ENCODE assay signal across 1 cellular context in the genomic region with DNA sequence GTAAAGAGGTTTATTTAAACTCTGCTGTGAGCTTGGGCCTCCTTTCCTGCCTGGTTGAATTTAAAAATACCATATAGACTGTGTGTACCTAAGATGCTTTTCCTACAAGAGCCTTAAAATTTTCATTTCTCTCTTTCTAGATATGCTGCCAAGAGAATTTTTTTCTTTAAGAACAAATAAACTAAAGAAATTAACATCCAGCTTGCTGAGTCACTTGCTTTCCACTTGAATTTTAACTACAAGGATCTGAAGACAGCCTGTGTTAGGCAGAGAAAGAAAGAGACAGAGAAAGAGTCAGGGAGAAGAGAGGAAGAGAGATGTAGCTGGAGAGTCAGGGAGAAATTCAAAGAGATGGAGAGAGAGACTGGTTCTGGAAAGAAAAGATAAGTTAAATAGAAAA.
TF ChIP-seq lines count a peak whose summit lies in the region.

No MANE protein-coding gene starts in this region.

TF ChIP-seq in A549, 52 proteins besides CTCF, POLR2A, EP300 and RAD21 (continued from another document):
- TF ChIP-seq CHD2 (IDR thresholded peaks at IDR 0.05; ENCODE audit: low read length, partially characterized antibody) (no peak), HOXB5 (CRISPR knock-in tag; IDR thresholded peaks at IDR 0.05) (no peak), SREBF2 (IDR thresholded peaks at IDR 0.05) (no peak), MAX (IDR thresholded peaks at IDR 0.05) (no peak), HEYL (CRISPR knock-in tag; IDR thresholded peaks at IDR 0.05) (no peak), GATA3 (IDR thresholded peaks at IDR 0.05; ENCODE audit: borderline replicate concordance) (no peak), POLR2AphosphoS2 (conservative IDR thresholded peaks at IDR 0.05; ENCODE audit: low read length) (no peak), CBX8 (IDR thresholded peaks at IDR 0.05) (no peak)
- TF ChIP-seq, protein P1, sequence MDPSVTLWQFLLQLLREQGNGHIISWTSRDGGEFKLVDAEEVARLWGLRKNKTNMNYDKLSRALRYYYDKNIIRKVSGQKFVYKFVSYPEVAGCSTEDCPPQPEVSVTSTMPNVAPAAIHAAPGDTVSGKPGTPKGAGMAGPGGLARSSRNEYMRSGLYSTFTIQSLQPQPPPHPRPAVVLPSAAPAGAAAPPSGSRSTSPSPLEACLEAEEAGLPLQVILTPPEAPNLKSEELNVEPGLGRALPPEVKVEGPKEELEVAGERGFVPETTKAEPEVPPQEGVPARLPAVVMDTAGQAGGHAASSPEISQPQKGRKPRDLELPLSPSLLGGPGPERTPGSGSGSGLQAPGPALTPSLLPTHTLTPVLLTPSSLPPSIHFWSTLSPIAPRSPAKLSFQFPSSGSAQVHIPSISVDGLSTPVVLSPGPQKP (IDR thresholded peaks at IDR 0.05; ENCODE audit: low read depth, low read length) = no peak
